In the genomic region with DNA sequence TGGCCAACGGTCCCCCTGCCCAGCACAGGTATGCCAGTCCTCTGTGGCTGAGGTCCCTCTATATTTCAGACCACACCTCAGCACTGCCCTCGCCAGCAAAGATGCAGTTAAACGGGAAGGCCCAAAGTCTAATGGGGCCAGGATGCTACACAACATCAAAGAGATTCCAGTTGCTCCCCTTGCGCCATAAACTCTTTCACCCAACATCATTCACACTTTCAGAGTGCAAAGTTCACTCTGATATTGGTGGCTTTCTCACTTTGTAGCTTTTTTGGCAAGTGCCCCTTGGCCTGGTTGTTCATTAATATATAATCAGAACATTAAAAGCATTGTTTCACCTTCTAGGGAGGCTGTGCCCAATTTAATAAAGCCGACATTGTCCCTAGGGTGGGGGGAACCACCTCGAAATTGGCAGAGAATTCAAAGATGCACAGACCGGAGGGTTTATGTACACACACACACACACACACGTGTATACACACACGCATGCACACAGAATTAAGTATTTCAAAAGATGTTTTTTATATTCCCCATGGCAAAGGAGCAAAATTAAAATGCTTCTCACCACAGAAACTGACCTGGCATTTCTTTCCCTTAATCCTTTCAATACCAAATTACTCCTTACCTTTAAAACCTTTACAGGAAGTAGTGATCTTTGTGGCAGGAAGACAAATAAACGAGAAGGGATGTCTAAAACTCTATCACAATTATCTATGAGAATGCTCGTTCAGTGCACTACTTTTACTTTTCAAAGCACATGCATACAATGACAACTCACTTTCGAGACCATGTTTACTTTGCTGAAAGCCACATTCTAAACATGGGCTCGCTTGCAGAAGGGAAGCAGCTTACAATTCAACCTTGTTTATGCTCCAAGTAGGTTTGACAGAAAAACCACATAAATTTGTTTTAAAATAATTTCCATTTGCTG, we compare ENCODE assay signal across 1 cellular context.
TF ChIP-seq lines count a peak whose summit lies in the region.

No MANE protein-coding gene starts in this region.

TF ChIP-seq in GM12878, 131 proteins besides CTCF, POLR2A, EP300 and RAD21 (continued from another document):
- no peak for TF ChIP-seq ESRRA (IDR thresholded peaks at IDR 0.05; ENCODE audit: low read length)
- TF ChIP-seq MEF2B (IDR thresholded peaks at IDR 0.05; ENCODE audit: partially characterized antibody, poor library complexity, severe bottlenecking), result peak; percentile 56
- TF ChIP-seq, protein P1, sequence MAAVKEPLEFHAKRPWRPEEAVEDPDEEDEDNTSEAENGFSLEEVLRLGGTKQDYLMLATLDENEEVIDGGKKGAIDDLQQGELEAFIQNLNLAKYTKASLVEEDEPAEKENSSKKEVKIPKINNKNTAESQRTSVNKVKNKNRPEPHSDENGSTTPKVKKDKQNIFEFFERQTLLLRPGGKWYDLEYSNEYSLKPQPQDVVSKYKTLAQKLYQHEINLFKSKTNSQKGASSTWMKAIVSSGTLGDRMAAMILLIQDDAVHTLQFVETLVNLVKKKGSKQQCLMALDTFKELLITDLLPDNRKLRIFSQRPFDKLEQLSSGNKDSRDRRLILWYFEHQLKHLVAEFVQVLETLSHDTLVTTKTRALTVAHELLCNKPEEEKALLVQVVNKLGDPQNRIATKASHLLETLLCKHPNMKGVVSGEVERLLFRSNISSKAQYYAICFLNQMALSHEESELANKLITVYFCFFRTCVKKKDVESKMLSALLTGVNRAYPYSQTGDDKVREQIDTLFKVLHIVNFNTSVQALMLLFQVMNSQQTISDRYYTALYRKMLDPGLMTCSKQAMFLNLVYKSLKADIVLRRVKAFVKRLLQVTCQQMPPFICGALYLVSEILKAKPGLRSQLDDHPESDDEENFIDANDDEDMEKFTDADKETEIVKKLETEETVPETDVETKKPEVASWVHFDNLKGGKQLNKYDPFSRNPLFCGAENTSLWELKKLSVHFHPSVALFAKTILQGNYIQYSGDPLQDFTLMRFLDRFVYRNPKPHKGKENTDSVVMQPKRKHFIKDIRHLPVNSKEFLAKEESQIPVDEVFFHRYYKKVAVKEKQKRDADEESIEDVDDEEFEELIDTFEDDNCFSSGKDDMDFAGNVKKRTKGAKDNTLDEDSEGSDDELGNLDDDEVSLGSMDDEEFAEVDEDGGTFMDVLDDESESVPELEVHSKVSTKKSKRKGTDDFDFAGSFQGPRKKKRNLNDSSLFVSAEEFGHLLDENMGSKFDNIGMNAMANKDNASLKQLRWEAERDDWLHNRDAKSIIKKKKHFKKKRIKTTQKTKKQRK (IDR thresholded peaks at IDR 0.05; ENCODE audit: low read depth, low read length), result no peak
- no peak for TF ChIP-seq PBX3 (IDR thresholded peaks at IDR 0.05; ENCODE audit: insufficient replicate concordance, low read depth, low read length)
- TF ChIP-seq MTA3 (IDR thresholded peaks at IDR 0.05; ENCODE audit: borderline replicate concordance, low read length), result 0 out of 2 replicates have a peak, but pooled peaks have one; percentile 6
- TF ChIP-seq HDAC6 (IDR thresholded peaks at IDR 0.05; ENCODE audit: unreplicated experiment), result no peak
- no peak for TF ChIP-seq CBFB (IDR thresholded peaks at IDR 0.05; ENCODE audit: low read depth)
- no peak for TF ChIP-seq EED (IDR thresholded peaks at IDR 0.05; ENCODE audit: low read depth)
- no peak; the same call in 2 of the 3 replicates for TF ChIP-seq POU2F2 (IDR thresholded peaks at IDR 0.05; ENCODE audit: borderline replicate concordance, low read depth, low read length)
- TF ChIP-seq POLR2AphosphoS5 (IDR thresholded peaks at IDR 0.05; ENCODE audit: low read length), result no peak
- peak; percentile 12 for TF ChIP-seq KLF5 (IDR thresholded peaks at IDR 0.05; ENCODE audit: partially characterized antibody)
- no peak for TF ChIP-seq KDM1A (IDR thresholded peaks at IDR 0.05; ENCODE audit: borderline replicate concordance)
- TF ChIP-seq NFXL1 (IDR thresholded peaks at IDR 0.05; ENCODE audit: borderline replicate concordance), result no peak
